ENCODE assay signal across 8 cellular contexts in the genomic region with DNA sequence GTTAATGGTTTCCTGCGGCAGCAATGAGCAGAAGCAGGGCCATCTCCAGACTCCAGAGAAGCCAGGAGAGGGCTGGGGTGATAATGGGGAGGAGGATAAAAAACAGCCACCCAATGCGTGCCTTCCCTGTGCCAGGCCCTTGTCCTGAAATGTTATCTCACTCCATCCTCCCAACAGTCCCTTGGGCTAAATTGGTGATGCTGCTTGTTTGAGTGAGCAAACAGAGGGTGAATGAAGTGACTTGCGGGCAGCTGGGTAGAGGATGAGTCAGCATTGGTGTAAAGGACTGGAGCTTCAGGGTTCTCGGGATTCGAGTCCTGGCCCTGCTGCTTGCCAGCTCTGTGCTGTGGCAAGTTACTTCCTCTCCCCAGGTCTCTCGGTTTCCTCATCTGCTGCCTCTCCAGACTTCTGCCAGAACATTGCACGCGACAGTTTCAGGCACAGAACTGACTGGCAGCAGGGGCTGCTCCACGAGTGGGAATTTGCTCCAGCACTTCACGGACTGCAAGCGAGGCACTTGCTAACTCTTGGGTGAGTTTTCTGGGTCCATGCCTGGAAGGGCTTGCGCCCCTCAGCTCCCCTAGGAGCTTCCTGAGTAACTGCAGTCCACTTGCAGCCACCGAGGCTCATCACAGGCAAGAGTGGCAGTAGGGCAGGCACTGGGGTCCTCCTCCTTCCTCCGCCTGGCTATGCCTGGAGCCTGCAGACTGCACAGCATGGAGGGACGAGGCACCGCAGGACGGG. TPM values are rescaled to one million over a fixed set of nuclear protein-coding genes. Genes with fewer than 3 reads are reported as not detected.
DNase-seq lines count a peak whose midpoint lies in the region; ATAC-seq lines count a peak whose summit lies in the region.

A gene with protein sequence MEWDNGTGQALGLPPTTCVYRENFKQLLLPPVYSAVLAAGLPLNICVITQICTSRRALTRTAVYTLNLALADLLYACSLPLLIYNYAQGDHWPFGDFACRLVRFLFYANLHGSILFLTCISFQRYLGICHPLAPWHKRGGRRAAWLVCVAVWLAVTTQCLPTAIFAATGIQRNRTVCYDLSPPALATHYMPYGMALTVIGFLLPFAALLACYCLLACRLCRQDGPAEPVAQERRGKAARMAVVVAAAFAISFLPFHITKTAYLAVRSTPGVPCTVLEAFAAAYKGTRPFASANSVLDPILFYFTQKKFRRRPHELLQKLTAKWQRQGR (plus strand): TSS at position 403 of the 744 bp plus-strand sequence. CDS start 24,181 bp downstream, outside the sequence.

- ATAC-seq in left lobe of liver = peak; percentile 30
- no peak for ATAC-seq in HG02981 (IDR thresholded peaks at IDR 0.05; ENCODE audit: unreplicated experiment)
- no peak for ATAC-seq in HG03571 (IDR thresholded peaks at IDR 0.05; ENCODE audit: unreplicated experiment)
- ATAC-seq in HG03342 (IDR thresholded peaks at IDR 0.05; ENCODE audit: unreplicated experiment) = no peak
- ATAC-seq in GM21423 (IDR thresholded peaks at IDR 0.05; ENCODE audit: unreplicated experiment) = no peak

- peak; percentile 45 for DNase-seq in DMS 273 treated with DMSO at 0.1 percent for 48 hours (lab: John Stamatoyannopoulos, UW)
- peak; percentile 97 for DNase-seq in MV-4-11 (lab: John Stamatoyannopoulos, UW)
- peak; percentile 64 for DNase-seq in amniotic epithelial cell (ENCODE audit: low read depth)
- peak; percentile 43 for DNase-seq in left lobe of liver (ENCODE audit: low spot score)

RNA-seq across cellular contexts. Expression of the gene that starts here (rescaled TPM):
- total RNA-seq in left lobe of liver = 0.25 TPM

Comparison
In these comparisons a context has a peak if more than half of its experiments do, and no peak if none do; other contexts are left out.
1. Peak in DNase-seq and ATAC-seq in left lobe of liver; RNA of the gene not detected or under 1 TPM.
2. DNase-seq: peak in every context shown above with its lines; median percentile 97 in MV-4-11; 64 in amniotic epithelial cell; 45 in DMS 273 treated with DMSO at 0.1 percent for 48 hours; 43 in left lobe of liver.